Comparison of ENCODE assay signal across 13 cellular contexts in the genomic region with DNA sequence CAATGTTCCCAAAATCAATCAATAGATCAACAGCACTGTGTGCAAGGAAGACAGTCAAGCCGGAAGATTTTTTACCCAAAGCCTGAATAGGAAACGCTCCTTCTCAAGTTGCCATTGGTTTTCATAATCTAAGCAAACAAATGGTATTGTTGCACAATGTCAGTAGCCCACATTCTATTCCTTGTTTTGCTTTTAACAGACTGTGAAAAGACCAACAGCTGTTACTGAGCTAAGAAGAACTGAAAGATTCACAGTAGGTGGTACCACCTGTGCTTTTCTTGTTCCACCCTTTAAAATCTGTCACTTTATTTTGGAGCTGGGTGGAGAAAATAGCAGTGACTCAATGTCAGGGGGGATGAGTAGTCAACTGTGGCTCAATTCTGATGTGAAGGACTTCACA.
DNase-seq lines count a peak whose midpoint lies in the region; ATAC-seq and TF ChIP-seq lines count a peak whose summit lies in the region.
"Had no signal": no experiment of that assay in that cellular context is flagged by ENCODE, and none has a peak within 500 bp of the region (broad histone marks: within the 10 kb centered on the region; RNA-seq: fewer than 3 reads in every experiment).

No MANE protein-coding gene starts in this region.

- no peak overlapping the region for H3K4me3 ChIP-seq in A673 (ENCODE audit: low read depth, low read length, poor library complexity, severe bottlenecking)
- H3K4me3 ChIP-seq in HUES48 (ENCODE audit: low read depth, low read length), result peak overlapping the region; percentile 28; the same call in 1 of the 2 replicates
- H3K4me3 ChIP-seq: HAP-1 had no signal

- H3K4me1 ChIP-seq in A673 (ENCODE audit: insufficient read depth, low read length, poor library complexity, severe bottlenecking) (no peaks in the 10 kb centered on the region), HUES48 (ENCODE audit: control insufficient read depth, insufficient read depth, low read length) (peaks cover 14% of the 10 kb centered on the region)
- H3K4me1 ChIP-seq: HAP-1 had no signal

- peaks cover 34% of the 10 kb centered on the region for H3K4me1 Mint-ChIP-seq in glutamatergic neuron (ENCODE audit: low read depth, unreplicated experiment)
- H3K4me1 Mint-ChIP-seq: activated naive CD8-positive, alpha-beta T cell treated with anti-CD3 and anti-CD28 coated beads for 36 hours had no signal

- BruUV-seq in A673 (replicated peaks; lab: Mats Ljungman, UMichigan), result no TSS peak

- peak; percentile 2 for DNase-seq in A673 (ENCODE audit: low spot score)
- DNase-seq in NCI-H748 (lab: John Stamatoyannopoulos, UW; ENCODE audit: unreplicated experiment), result peak; percentile 93
- DNase-seq in glutamatergic neuron, result no peak
- DNase-seq in HCEC 1CT, result no peak
- DNase-seq in EL, result no peak
- DNase-seq in Ammon's horn (ENCODE audit: low spot score), result no peak
- DNase-seq: activated naive CD8-positive, alpha-beta T cell treated with anti-CD3 and anti-CD28 coated beads for 36 hours; cerebellar nuclear complex; NCI-H2227 treated with DMSO at 0.1 percent for 48 hours had no signal

- H3K27me3 Mint-ChIP-seq in glutamatergic neuron (ENCODE audit: unreplicated experiment), result peaks cover 2% of the 10 kb centered on the region
- H3K27me3 Mint-ChIP-seq: activated naive CD8-positive, alpha-beta T cell treated with anti-CD3 and anti-CD28 coated beads for 36 hours; stimulated activated naive CD8-positive, alpha-beta T cell treated with anti-CD3 and anti-CD28 coated beads, Interleukin-15, Interleukin-2, amounts not matched to agents 100 ng/mL and 50 ng/mL, for 24 hours had no signal

- peak overlapping the region; percentile 94 for H3K27ac Mint-ChIP-seq in glutamatergic neuron (ENCODE audit: unreplicated experiment)
- H3K27ac Mint-ChIP-seq: activated naive CD8-positive, alpha-beta T cell treated with anti-CD3 and anti-CD28 coated beads for 36 hours; stimulated activated naive CD8-positive, alpha-beta T cell treated with anti-CD3 and anti-CD28 coated beads, Interleukin-15, Interleukin-2, amounts not matched to agents 100 ng/mL and 50 ng/mL, for 24 hours had no signal

- POLR2A ChIA-PET in A673 (lab: Charles Lee; ENCODE audit: low non-redundant PET), result no interaction called here

- H3K27ac ChIP-seq in A673 (ENCODE audit: low read depth, low read length, poor library complexity, severe bottlenecking) (no peak overlapping the region), HUES48 (ENCODE audit: low read depth, low read length) (peak overlapping the region; percentile 11)

- CTCF ChIA-PET in A673 (lab: Charles Lee), result no interaction called here

- H3K36me3 ChIP-seq in A673 (ENCODE audit: insufficient read depth, low read length, poor library complexity, severe bottlenecking) (no peaks in the 10 kb centered on the region), HUES48 (ENCODE audit: control insufficient read depth, insufficient read depth, low read length) (no peaks in the 10 kb centered on the region)
- H3K36me3 ChIP-seq: HAP-1 had no signal

- peaks cover 3% of the 10 kb centered on the region for H3K9me3 ChIP-seq in A673 (ENCODE audit: low read depth, low read length, poor library complexity, severe bottlenecking)
- H3K9me3 ChIP-seq in HUES48 (ENCODE audit: control insufficient read depth, insufficient read depth, low read length), result no peaks in the 10 kb centered on the region
- H3K9me3 ChIP-seq: HAP-1 had no signal

- ATAC-seq in HG03196 (IDR thresholded peaks at IDR 0.05; ENCODE audit: unreplicated experiment), result no peak

- H3K36me3 Mint-ChIP-seq in glutamatergic neuron (ENCODE audit: unreplicated experiment), result no peaks in the 10 kb centered on the region
- H3K36me3 Mint-ChIP-seq: activated naive CD8-positive, alpha-beta T cell treated with anti-CD3 and anti-CD28 coated beads for 36 hours had no signal

- no peak for TF ChIP-seq CTCF in A673 (conservative IDR thresholded peaks at IDR 0.05; ENCODE audit: low read depth, low read length)
- TF ChIP-seq CTCF in glutamatergic neuron (IDR thresholded peaks at IDR 0.05; ENCODE audit: partially characterized antibody, unreplicated experiment), result no peak

- intact Hi-C loops in A673 (cut with micrococcal nuclease; ENCODE audit: unreplicated experiment), result no loop called here

- peak overlapping the region; percentile 77 for H3K4me3 Mint-ChIP-seq in glutamatergic neuron (ENCODE audit: unreplicated experiment)
- H3K4me3 Mint-ChIP-seq: activated naive CD8-positive, alpha-beta T cell treated with anti-CD3 and anti-CD28 coated beads for 36 hours; stimulated activated naive CD8-positive, alpha-beta T cell treated with anti-CD3 and anti-CD28 coated beads, Interleukin-15, Interleukin-2, amounts not matched to agents 100 ng/mL and 50 ng/mL, for 24 hours had no signal

- no peaks in the 10 kb centered on the region for H3K27me3 ChIP-seq in A673 (replicated peaks; ENCODE audit: insufficient read depth, low read depth, low read length, poor library complexity)
- no peaks in the 10 kb centered on the region for H3K27me3 ChIP-seq in HUES48 (ENCODE audit: control insufficient read depth, insufficient read depth, low read length)

- H3K9ac ChIP-seq in HUES48 (ENCODE audit: low read depth, low read length), result no peak overlapping the region

- H3K9me3 Mint-ChIP-seq in glutamatergic neuron (ENCODE audit: unreplicated experiment), result peaks cover 1% of the 10 kb centered on the region

Comparison
In these comparisons a context has a peak if more than half of its experiments do, and no peak if none do; other contexts are left out.
1. DNase-seq: peak in A673 (single experiment) and NCI-H748 (single experiment); none in glutamatergic neuron (single experiment), HCEC 1CT (single experiment), EL (single experiment) and Ammon's horn (single experiment).